Comparison of ENCODE assay signal across 8 cellular contexts in genomic region chr11:75706260-75706729, GRCh38. TPM values are rescaled to one million over a fixed set of nuclear protein-coding genes. Genes with fewer than 3 reads are reported as not detected.
DNase-seq lines count a peak whose midpoint lies in the region; ATAC-seq and TF ChIP-seq lines count a peak whose summit lies in the region.

No MANE protein-coding gene starts in this region.

- no peaks in the 10 kb centered on the region for H3K27me3 ChIP-seq in gastroesophageal sphincter
- H3K27me3 ChIP-seq in ovary = no peaks in the 10 kb centered on the region
- no peaks in the 10 kb centered on the region for H3K27me3 ChIP-seq in thoracic aorta (replicated peaks; ENCODE audit: insufficient read depth)

- peak; percentile 97 for TF ChIP-seq CTCF in GM12872 (IDR thresholded peaks at IDR 0.05; ENCODE audit: insufficient read depth, low read depth, low read length)
- peak; percentile 81 to 95 (median 88) for TF ChIP-seq CTCF in gastroesophageal sphincter (IDR thresholded peaks at IDR 0.05)
- peak; percentile 47 to 79 (median 72) for TF ChIP-seq CTCF in ovary (IDR thresholded peaks at IDR 0.05)
- TF ChIP-seq CTCF in thoracic aorta (IDR thresholded peaks at IDR 0.05) = peak; percentile 96

- H3K4me1 ChIP-seq in gastroesophageal sphincter (peaks cover 0 to 11% (median 0%) of the 10 kb centered on the region in 3 donors), ovary (ENCODE audit: insufficient read depth) (no peaks in the 10 kb centered on the region), thoracic aorta (ENCODE audit: control insufficient read depth in 1 of 2, low read depth in 2 of 2) (no peaks in the 10 kb centered on the region)

- ATAC-seq in gastroesophageal sphincter (peak; percentile 92), thoracic aorta (ENCODE audit: insufficient number of reproducible peaks, low FRiP score, low read depth) (peak; percentile 35), GM21717 (IDR thresholded peaks at IDR 0.05; ENCODE audit: unreplicated experiment) (no peak)

- TF ChIP-seq EP300 in gastroesophageal sphincter (IDR thresholded peaks at IDR 0.05) = no peak
- TF ChIP-seq EP300 in ovary (IDR thresholded peaks at IDR 0.05) = no peak

- no peak overlapping the region for H3K4me3 ChIP-seq in gastroesophageal sphincter
- H3K4me3 ChIP-seq in ovary = no peak overlapping the region
- no peak overlapping the region for H3K4me3 ChIP-seq in thoracic aorta

- H3K27ac ChIP-seq in gastroesophageal sphincter (no peak overlapping the region), ovary (no peak overlapping the region), thoracic aorta (no peak overlapping the region)

- TF ChIP-seq POLR2A in gastroesophageal sphincter (IDR thresholded peaks at IDR 0.05) = no peak
- TF ChIP-seq POLR2A in ovary (IDR thresholded peaks at IDR 0.05) = no peak

- H3K36me3 ChIP-seq in gastroesophageal sphincter = no peaks in the 10 kb centered on the region
- no peaks in the 10 kb centered on the region for H3K36me3 ChIP-seq in ovary
- H3K36me3 ChIP-seq in thoracic aorta = no peaks in the 10 kb centered on the region

- intact Hi-C loops in ovary (cut with DNase I) = no loop called here

- WGBS in gastroesophageal sphincter (ENCODE audit: low coverage in 1 of 2), 2 donors = 0 to 13% methylated on average over 1 to 2 of the region's 17 CpGs
- 3 to 7% (median 4%) methylated on average over 17 of the region's 17 CpGs for WGBS in ovary, 3 donors

- H3K9me3 ChIP-seq in gastroesophageal sphincter (peaks cover 0 to 6% (median 0%) of the 10 kb centered on the region in 3 donors), ovary (no peaks in the 10 kb centered on the region), thoracic aorta (no peaks in the 10 kb centered on the region)

- DNase-seq in LoVo (ENCODE audit: low spot score) (peak; percentile 85), SHP77 (lab: John Stamatoyannopoulos, UW) (peak; percentile 75 to 88), ovary (peak; percentile 38 to 68 (median 62)), thoracic aorta (ENCODE audit: low spot score) (no peak)
- DNase-seq in activated effector memory CD4-positive, alpha-beta T cell treated with Interleukin-2 at 50 U/mL for 16 hours = peak; percentile 34

RNA-seq across cellular contexts. Expression of gene MOGAT2, which starts 11.3 kb away (rescaled TPM):
- total RNA-seq in gastroesophageal sphincter (under 1 TPM in 1 of 4 donors, not detected in 3; 0.30 TPM), ovary (1 to 10 TPM in 1 of 7 donors, under 1 TPM in 1, not detected in 5; 0.72 to 1.1 TPM), thoracic aorta (not detected)
- not detected for polyA plus RNA-seq in ovary

RNA-seq across cellular contexts. Expression of gene MAP6, which starts 37.5 kb away (rescaled TPM):
- 10 to 100 TPM; 23.3 to 35.5 (median 25.5) TPM for total RNA-seq in gastroesophageal sphincter
- total RNA-seq in ovary = 10 to 100 TPM in 3 of 7 donors, 1 to 10 TPM in 4; 2.1 to 18.7 (median 8.8) TPM
- 10 to 100 TPM in 1 of 2 donors, 1 to 10 TPM in 1; 6.0 to 17.6 TPM for polyA plus RNA-seq in ovary
- 10 to 100 TPM; 15.6 to 16.4 TPM for total RNA-seq in thoracic aorta
